ENCODE assay signal across 3 cellular contexts in genomic region chr7:142085428-142085827, GRCh38.
TF ChIP-seq lines count a peak whose summit lies in the region.

No MANE protein-coding gene starts in this region.

TF ChIP-seq in A549, 52 proteins besides CTCF, POLR2A, EP300 and RAD21:
- TF ChIP-seq JUN (IDR thresholded peaks at IDR 0.05) (no peak), MAFK (IDR thresholded peaks at IDR 0.05; ENCODE audit: partially characterized antibody) (peak; percentile 90), FOSB (CRISPR knock-in tag; IDR thresholded peaks at IDR 0.05) (no peak)

TF ChIP-seq in IMR-90, 13 proteins besides CTCF, POLR2A, EP300 and RAD21:
- TF ChIP-seq FOS (IDR thresholded peaks at IDR 0.05; ENCODE audit: low read depth, low read length) = no peak
- TF ChIP-seq MAFK (IDR thresholded peaks at IDR 0.05; ENCODE audit: low read depth, low read length) = peak; percentile 39; the same call in 1 of the 2 replicates
TF ChIP-seq in IMR-90: peak in this region for 1.

TF ChIP-seq in GM23338, 12 proteins besides CTCF, POLR2A, EP300 and RAD21:
- TF ChIP-seq CREB1 (CRISPR knock-in tag; IDR thresholded peaks at IDR 0.05; ENCODE audit: low read depth) (no peak), EZH2phosphoT487 (IDR thresholded peaks at IDR 0.05; ENCODE audit: unreplicated experiment) (no peak), JUNB (IDR thresholded peaks at IDR 0.05; ENCODE audit: unreplicated experiment) (no peak), ZNF331 (CRISPR knock-in tag; IDR thresholded peaks at IDR 0.05; ENCODE audit: low read depth) (no peak), EZH2 (IDR thresholded peaks at IDR 0.05; ENCODE audit: low read depth, unreplicated experiment) (no peak), ZNF114 (CRISPR knock-in tag; IDR thresholded peaks at IDR 0.05) (no peak), STAT1 (IDR thresholded peaks at IDR 0.05; ENCODE audit: unreplicated experiment) (no peak), ZNF462 (CRISPR knock-in tag; IDR thresholded peaks at IDR 0.05) (no peak), NANOG (IDR thresholded peaks at IDR 0.05; ENCODE audit: borderline replicate concordance) (no peak)
